In the genomic region with DNA sequence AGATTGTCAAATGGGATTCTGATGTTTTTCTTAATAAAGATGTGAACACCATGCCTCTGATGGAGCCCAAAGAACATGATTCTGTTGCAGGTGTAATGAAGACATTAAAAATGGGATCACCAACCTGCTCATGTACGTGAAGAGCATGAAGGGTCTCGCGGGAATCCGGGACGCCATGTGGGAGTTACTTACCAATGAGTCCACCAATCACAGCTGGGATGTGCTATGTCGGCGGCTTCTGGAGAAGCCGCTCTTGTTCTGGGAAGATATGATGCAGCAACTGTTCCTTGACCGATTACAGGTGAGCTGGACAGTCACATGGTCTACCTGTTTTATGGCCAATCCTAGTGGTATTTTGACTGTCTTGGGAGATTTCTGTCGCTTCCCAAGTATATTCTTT, we compare ENCODE assay signal across 31 cellular contexts. TPM values are rescaled to one million over a fixed set of nuclear protein-coding genes. Genes with fewer than 3 reads are reported as not detected.
"Had no signal": no experiment of that assay in that cellular context is flagged by ENCODE, and none has a peak within 500 bp of the region (broad histone marks: within the 10 kb centered on the region; RNA-seq: fewer than 3 reads in every experiment).

No MANE protein-coding gene starts in this region.

- H3K27ac Mint-ChIP-seq: activated CD4-positive, alpha-beta memory T cell treated with anti-CD3 and anti-CD28 coated beads for 36 hours; activated CD4-positive, alpha-beta T cell treated with anti-CD3 and anti-CD28 coated beads for 36 hours; activated CD4-positive, alpha-beta T cell treated with anti-CD3 and anti-CD28 coated beads, Interleukin-2, amount 10 ng/mL, durations not matched to agents 24 days and 14 days; activated naive CD4-positive, alpha-beta T cell treated with anti-CD3 and anti-CD28 coated beads, Interleukin-2, amount 50 U/mL, for 72 hours; activated naive CD8-positive, alpha-beta T cell treated with anti-CD3 and anti-CD28 coated beads, Interleukin-2, amount 50 U/mL, for 24 hours; activated T-helper 17 cell treated with anti-CD3 and anti-CD28 coated beads, Interleukin-2, amount 50 U/mL, for 72 hours; dendritic cell treated with granulocyte-macrophage colony-stimulating factor and Interleukin-4, amounts not matched to agents 40 ng/mL and 50 ng/mL, for 4 days; endodermal cell had no signal

- H3K27ac ChIP-seq: breast epithelium, cardiac muscle cell, colonic mucosa had no signal

- H3K27me3 Mint-ChIP-seq: activated CD4-positive, alpha-beta memory T cell treated with anti-CD3 and anti-CD28 coated beads for 36 hours; activated CD4-positive, alpha-beta T cell treated with anti-CD3 and anti-CD28 coated beads for 36 hours; activated CD4-positive, alpha-beta T cell treated with anti-CD3 and anti-CD28 coated beads, Interleukin-2, amount 10 ng/mL, durations not matched to agents 24 days and 14 days; activated naive CD4-positive, alpha-beta T cell treated with anti-CD3 and anti-CD28 coated beads, Interleukin-2, amount 10 ng/mL, durations not matched to agents 7 days and 5 days; activated naive CD8-positive, alpha-beta T cell treated with anti-CD3 and anti-CD28 coated beads, Interleukin-2, amount 50 U/mL, for 24 hours; activated T-helper 17 cell treated with anti-CD3 and anti-CD28 coated beads, Interleukin-2, amount 50 U/mL, for 72 hours; dendritic cell treated with granulocyte-macrophage colony-stimulating factor and Interleukin-4, amounts not matched to agents 40 ng/mL and 50 ng/mL, for 4 days had no signal

- H3K9me3 ChIP-seq: adrenal gland, breast epithelium, colonic mucosa had no signal

- H3K4me1 ChIP-seq: breast epithelium had no signal

- H3K27me3 ChIP-seq: adrenal gland, breast epithelium, cardiac muscle cell, colonic mucosa, dorsolateral prefrontal cortex had no signal

- H3K4me3 ChIP-seq: adrenal gland, breast epithelium, cardiac muscle cell, colonic mucosa, dorsolateral prefrontal cortex had no signal

- H3K4me3 Mint-ChIP-seq: activated CD4-positive, alpha-beta memory T cell treated with anti-CD3 and anti-CD28 coated beads for 36 hours; activated CD4-positive, alpha-beta T cell treated with anti-CD3 and anti-CD28 coated beads for 36 hours; activated CD4-positive, alpha-beta T cell treated with anti-CD3 and anti-CD28 coated beads, Interleukin-2, amount 10 ng/mL, durations not matched to agents 24 days and 14 days; activated naive CD4-positive, alpha-beta T cell treated with anti-CD3 and anti-CD28 coated beads, Interleukin-2, amount 10 ng/mL, durations not matched to agents 7 days and 5 days; activated naive CD8-positive, alpha-beta T cell treated with anti-CD3 and anti-CD28 coated beads, Interleukin-2, amount 50 U/mL, for 24 hours; activated T-cell treated with anti-CD3 and anti-CD28 coated beads, Interleukin-2, amount 50 U/mL, for 4 hours; activated T-helper 17 cell treated with anti-CD3 and anti-CD28 coated beads, Interleukin-2, amount 50 U/mL, for 72 hours; brain; dendritic cell treated with granulocyte-macrophage colony-stimulating factor and Interleukin-4, amounts not matched to agents 40 ng/mL and 50 ng/mL, for 4 days; endodermal cell had no signal

- DNase-seq: activated CD4-positive, alpha-beta memory T cell treated with anti-CD3 and anti-CD28 coated beads for 36 hours; activated CD4-positive, alpha-beta T cell treated with anti-CD3 and anti-CD28 coated beads for 36 hours; activated CD4-positive, alpha-beta T cell treated with anti-CD3 and anti-CD28 coated beads, Interleukin-2, amount 10 ng/mL, durations not matched to agents 24 days and 14 days; activated CD4-positive, CD25-positive, alpha-beta regulatory T cell; activated CD4-positive, CD25-positive, alpha-beta regulatory T cell treated with anti-CD3 and anti-CD28 coated beads, Interleukin-2, amount 50 U/mL, for 72 hours; activated gamma-delta T cell; activated naive CD4-positive, alpha-beta T cell; activated naive CD4-positive, alpha-beta T cell treated with anti-CD3 and anti-CD28 coated beads, Interleukin-2, amount 10 ng/mL, durations not matched to agents 7 days and 5 days; activated naive CD8-positive, alpha-beta T cell treated with anti-CD3 and anti-CD28 coated beads, Interleukin-2, amount 50 U/mL, for 24 hours; activated T-cell treated with anti-CD3 and anti-CD28 coated beads, Interleukin-2, amount 50 U/mL, for 4 hours; amygdala; aorta; central memory CD4-positive, alpha-beta T cell; cerebellar nuclear complex; colonic mucosa; effector memory CD4-positive, alpha-beta T cell; endodermal cell; foreskin fibroblast; head of caudate nucleus; T-helper 2 cell had no signal

- H3K9me3 Mint-ChIP-seq: activated CD4-positive, alpha-beta memory T cell treated with anti-CD3 and anti-CD28 coated beads for 36 hours; activated CD4-positive, alpha-beta T cell treated with anti-CD3 and anti-CD28 coated beads, Interleukin-2, amount 10 ng/mL, durations not matched to agents 24 days and 14 days; activated naive CD4-positive, alpha-beta T cell treated with anti-CD3 and anti-CD28 coated beads, Interleukin-2, amount 10 ng/mL, durations not matched to agents 7 days and 5 days; activated naive CD4-positive, alpha-beta T cell treated with anti-CD3 and anti-CD28 coated beads, Interleukin-2, amount 50 U/mL, for 72 hours; activated naive CD8-positive, alpha-beta T cell treated with anti-CD3 and anti-CD28 coated beads, Interleukin-2, amount 50 U/mL, for 24 hours; activated T-cell treated with anti-CD3 and anti-CD28 coated beads, Interleukin-2, amount 50 U/mL, for 4 hours; activated T-helper 17 cell treated with anti-CD3 and anti-CD28 coated beads, Interleukin-2, amount 50 U/mL, for 72 hours; brain; dendritic cell treated with granulocyte-macrophage colony-stimulating factor and Interleukin-4, amounts not matched to agents 40 ng/mL and 50 ng/mL, for 4 days; endodermal cell had no signal

- FAIRE-seq: frontal cortex had no signal

- ATAC-seq: activated CD4-positive, alpha-beta T cell treated with anti-CD3 and anti-CD28 coated beads for 36 hours; activated naive CD4-positive, alpha-beta T cell treated with anti-CD3 and anti-CD28 coated beads, Interleukin-2, amount 50 U/mL, for 72 hours; activated naive CD8-positive, alpha-beta T cell treated with anti-CD3 and anti-CD28 coated beads, Interleukin-2, amount 50 U/mL, for 24 hours; activated T-cell treated with anti-CD3 and anti-CD28 coated beads, Interleukin-2, amount 50 U/mL, for 4 hours; activated T-helper 17 cell treated with anti-CD3 and anti-CD28 coated beads, Interleukin-2, amount 50 U/mL, for 72 hours; esophagus mucosa had no signal

RNA-seq across cellular contexts. Expression of a gene that starts 35.7 kb away (rescaled TPM):
- total RNA-seq: epithelial cell of proximal tubule, esophagus mucosa had no signal
